Comparison of ENCODE assay signal across 7 cellular contexts in the genomic region with DNA sequence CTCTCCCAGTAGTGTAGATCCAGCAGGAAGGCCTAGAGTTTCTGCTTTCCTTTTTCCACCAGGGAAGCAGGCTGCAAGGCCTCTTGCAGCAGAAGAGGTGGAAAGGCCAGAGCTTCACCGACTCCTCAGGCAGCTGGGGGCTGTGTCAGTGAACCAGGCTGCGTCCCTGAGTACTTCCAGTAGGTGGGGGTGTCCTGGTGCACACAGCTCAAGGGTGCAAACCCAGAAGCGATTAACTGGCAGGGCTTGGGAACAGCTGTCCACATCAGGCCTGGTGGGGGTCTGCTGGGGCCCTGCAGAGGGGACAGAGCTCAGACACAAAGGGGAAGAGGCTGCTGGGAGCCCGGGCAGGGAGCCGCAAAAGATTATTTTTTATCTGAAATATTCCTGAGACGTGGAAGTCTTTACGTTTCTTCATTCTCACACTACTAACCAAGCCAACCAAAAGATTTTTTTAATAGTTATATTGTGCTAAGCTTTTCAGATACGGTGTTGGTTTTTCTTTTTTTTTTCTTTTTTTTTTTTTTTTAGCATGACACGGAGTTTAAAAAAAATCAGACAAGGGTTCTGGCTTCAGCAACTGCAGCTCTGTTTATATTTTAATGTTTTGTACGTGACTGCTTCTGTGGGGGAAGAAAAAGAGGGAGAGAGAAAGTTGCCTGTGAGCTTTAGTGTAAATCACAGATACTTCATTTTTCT. TPM values are rescaled to one million over a fixed set of nuclear protein-coding genes. Genes with fewer than 3 reads are reported as not detected.
DNase-seq lines count a peak whose midpoint lies in the region; TF ChIP-seq lines count a peak whose summit lies in the region.

No MANE protein-coding gene starts in this region.

- DNase-seq in HFF-Myc (ENCODE audit: extremely low read depth, low read depth) (no peak), SK-MEL-5 (ENCODE audit: low read depth, low spot score) (peak; percentile 70), fibroblast of villous mesenchyme (ENCODE audit: low read depth) (peak; percentile 92), ovary (peak; percentile 80 to 85 (median 83)), NCI-H146 (lab: John Stamatoyannopoulos, UW) (no peak), midbrain (lab: John Stamatoyannopoulos, UW) (no peak), NCI-H2029 treated with DMSO at 0.1 percent for 48 hours (lab: John Stamatoyannopoulos, UW) (no peak)

- intact Hi-C loops in ovary (cut with DNase I): no loop called here

- TF ChIP-seq EP300 in ovary (IDR thresholded peaks at IDR 0.05): no peak

- H3K4me3 ChIP-seq in HFF-Myc (replicated peaks; ENCODE audit: low read depth, low read length) (no peak overlapping the region), fibroblast of villous mesenchyme (ENCODE audit: low read depth, low read length) (no peak overlapping the region), ovary (no peak overlapping the region)

- no peaks in the 10 kb centered on the region for H3K27me3 ChIP-seq in ovary

- 10% methylated on average over 10 of the region's 10 CpGs for WGBS in ovary, 3 donors

- TF ChIP-seq CTCF in HFF-Myc (IDR thresholded peaks at IDR 0.05; ENCODE audit: low read depth, low read length, missing control alignments) (peak; percentile 63), fibroblast of villous mesenchyme (IDR thresholded peaks at IDR 0.05; ENCODE audit: insufficient read depth, low read depth, low read length) (peak; percentile 92), ovary (IDR thresholded peaks at IDR 0.05) (peak in 2 of 3 donors; percentile 68 to 77)

- no peaks in the 10 kb centered on the region for H3K36me3 ChIP-seq in ovary

- no peaks in the 10 kb centered on the region for H3K9me3 ChIP-seq in ovary

- in situ Hi-C loops in SK-MEL-5 (cut with HindIII; ENCODE audit: low pct_unique_long_range_greater_than_20kb, low sequenced_read_pairs): no loop called here

- H3K27ac ChIP-seq in ovary: peak overlapping the region in 1 of 2 donors; percentile 84

- no peak for TF ChIP-seq POLR2A in ovary (IDR thresholded peaks at IDR 0.05)

- H3K4me1 ChIP-seq in ovary (ENCODE audit: insufficient read depth): peaks cover 26% of the 10 kb centered on the region

RNA-seq across cellular contexts. Expression of gene TSHZ3, which starts 11.0 kb away (rescaled TPM):
- total RNA-seq in SK-MEL-5 (2014; rRNA removed; shearing (Covaris generic)): 2.5 and 3.8 TPM in 2 replicates
- 5.7 and 8.1 TPM in 2 replicates for polyA plus RNA-seq in SK-MEL-5 (2015; cell fraction: cytosol; rRNA removed)
- polyA plus RNA-seq in SK-MEL-5 (2015; cell fraction: nucleus; rRNA removed): 8.4 and 8.8 TPM in 2 replicates
- total RNA-seq in fibroblast of villous mesenchyme (10.8 and 13.2 TPM in 2 replicates), ovary (100 to 1,000 TPM in 1 of 7 donors, 10 to 100 TPM in 6; 24.8 to 107 (median 76.2) TPM)
- polyA plus RNA-seq in ovary: 10 to 100 TPM; 23.3 to 28.0 TPM

Comparison
In these comparisons a context has a peak if more than half of its experiments do, and no peak if none do; other contexts are left out.
1. DNase-seq: peak in SK-MEL-5 (single experiment), fibroblast of villous mesenchyme (single experiment) and ovary (5 of 5); none in HFF-Myc (single experiment), NCI-H146 (single experiment), midbrain (single experiment) and NCI-H2029 treated with DMSO at 0.1 percent for 48 hours (single experiment).
2. Peak in every context shown above with its lines, with median percentiles within 50 percentile points of each other: CTCF ChIP-seq.